Comparison of ENCODE assay signal across 8 cellular contexts in genomic region chr1:145156891-145157610, GRCh38.
A peak's percentile ranks its signal among the peaks of the same experiment; 100 is the strongest.
DNase-seq lines count a peak whose midpoint lies in the region; TF ChIP-seq lines count a peak whose summit lies in the region.
"Not testable (repeated sequence)": the region's sequence is repeated elsewhere in the genome, so short reads cannot be mapped to it uniquely, and the experiment has no call there.

No MANE protein-coding gene starts in this region.

- 22% methylated on average over 21 of the region's 26 CpGs for WGBS in hepatocyte (ENCODE audit: low lambda C conversion rate, missing lambda C conversion rate)

- not testable (repeated sequence) for H2AFZ ChIP-seq in OCI-LY3 (ENCODE audit: low read depth, low read length); hepatocyte; osteoblast (ENCODE audit: low read length)

- H3K4me2 ChIP-seq in OCI-LY3 (ENCODE audit: low read length): peak overlapping the region; percentile 62
- H3K4me2 ChIP-seq in hepatocyte: peak overlapping the region; percentile 70
- not testable (repeated sequence) for H3K4me2 ChIP-seq in osteoblast (ENCODE audit: insufficient read depth, low read length)

- not testable (repeated sequence) for TF ChIP-seq CTCF in HL-60 (IDR thresholded peaks at IDR 0.05; ENCODE audit: insufficient read depth, low read length); OCI-LY3 (IDR thresholded peaks at IDR 0.05; ENCODE audit: low read depth, low read length); colonic mucosa (IDR thresholded peaks at IDR 0.05); hepatocyte (IDR thresholded peaks at IDR 0.05; ENCODE audit: poor library complexity); osteoblast (IDR thresholded peaks at IDR 0.05; ENCODE audit: extremely low read depth, low read depth, low read length)

- not testable (repeated sequence) for H3K27ac ChIP-seq in HL-60 (replicated peaks); OCI-LY3 (ENCODE audit: low read length); colonic mucosa; osteoblast (ENCODE audit: low read depth, low read length); subcutaneous abdominal adipose tissue (ENCODE audit: low read depth, low read length)
- peak overlapping the region; percentile 23 for H3K27ac ChIP-seq in hepatocyte

- H3K79me2 ChIP-seq in OCI-LY3 (ENCODE audit: low read length); hepatocyte; osteoblast (ENCODE audit: insufficient read depth, low read length): not testable (repeated sequence)

- H3K27me3 ChIP-seq in HL-60 (ENCODE audit: insufficient read depth, poor library complexity, severe bottlenecking); OCI-LY3 (ENCODE audit: low read depth, low read length); colonic mucosa; hepatocyte; osteoblast (ENCODE audit: insufficient read depth, low read length); subcutaneous abdominal adipose tissue (ENCODE audit: control insufficient read depth in 5 of 5, insufficient read depth in 4 of 5, low read length in 5 of 5): not testable (repeated sequence)

- H3K36me3 ChIP-seq in OCI-LY3 (replicated peaks; ENCODE audit: low read depth, low read length); colonic mucosa; hepatocyte (replicated peaks; ENCODE audit: insufficient read depth, low read depth); osteoblast (ENCODE audit: insufficient read depth, low read length); subcutaneous abdominal adipose tissue (ENCODE audit: control insufficient read depth in 5 of 5, insufficient read depth in 5 of 5, low read length in 5 of 5): not testable (repeated sequence)

- H3K9me3 ChIP-seq in OCI-LY3 (ENCODE audit: insufficient read depth, low read length); colonic mucosa; hepatocyte (ENCODE audit: low read depth); osteoblast (ENCODE audit: low read depth, low read length); subcutaneous abdominal adipose tissue (ENCODE audit: control insufficient read depth in 5 of 5, low read length in 5 of 5): not testable (repeated sequence)

- H3K9ac ChIP-seq in OCI-LY3 (ENCODE audit: low read length): peak overlapping the region; percentile 50; the same call in 1 of the 2 replicates
- H3K9ac ChIP-seq in colonic mucosa (ENCODE audit: low read depth in 2 of 2, low read length in 2 of 2); subcutaneous abdominal adipose tissue (ENCODE audit: low read length in 5 of 5): not testable (repeated sequence)

- not testable (repeated sequence) for H4K20me1 ChIP-seq in OCI-LY3 (ENCODE audit: insufficient read depth, low read length); hepatocyte (ENCODE audit: insufficient read depth, poor library complexity, severe bottlenecking); osteoblast (ENCODE audit: insufficient read depth, low read length)

- intact Hi-C loops in colonic mucosa (cut with DNase I): not testable (repeated sequence)

- peak; percentile 71 for DNase-seq in ELR (ENCODE audit: low read depth)
- peak; percentile 18 to 45 for DNase-seq in HL-60 (ENCODE audit: low read depth in 1 of 2, low spot score in 1 of 2)
- peak; percentile 68 for DNase-seq in activated CD8-positive, alpha-beta memory T cell treated with anti-CD3 and anti-CD28 coated beads for 24 hours
- DNase-seq in colonic mucosa: peak; percentile 32
- peak; percentile 18 for DNase-seq in hepatocyte (ENCODE audit: low spot score)
- not testable (repeated sequence) for DNase-seq in osteoblast (ENCODE audit: insufficient read length, low spot score, missing footprints)

- H3K4me1 ChIP-seq in OCI-LY3 (ENCODE audit: low read length); colonic mucosa; hepatocyte (ENCODE audit: insufficient read depth); osteoblast (ENCODE audit: insufficient read depth, low read length); subcutaneous abdominal adipose tissue (ENCODE audit: control insufficient read depth in 5 of 5, insufficient read depth in 5 of 5, low read length in 5 of 5): not testable (repeated sequence)

- H3K9me2 ChIP-seq in hepatocyte (replicated peaks; ENCODE audit: insufficient read depth): not testable (repeated sequence)

- H3K4me3 ChIP-seq in HL-60 (replicated peaks; ENCODE audit: insufficient read depth, low read length) (peak overlapping the region; percentile 30), OCI-LY3 (ENCODE audit: low read length) (peak overlapping the region; percentile 77), osteoblast (ENCODE audit: insufficient read depth, low read length) (peak overlapping the region; percentile 37), subcutaneous abdominal adipose tissue (ENCODE audit: low read depth in 1 of 5, low read length in 5 of 5) (peak overlapping the region; percentile 33 to 53 (median 48))
- not testable (repeated sequence) for H3K4me3 ChIP-seq in colonic mucosa, hepatocyte
